27 cellular contexts compared by ENCODE assay signal in the genomic region with DNA sequence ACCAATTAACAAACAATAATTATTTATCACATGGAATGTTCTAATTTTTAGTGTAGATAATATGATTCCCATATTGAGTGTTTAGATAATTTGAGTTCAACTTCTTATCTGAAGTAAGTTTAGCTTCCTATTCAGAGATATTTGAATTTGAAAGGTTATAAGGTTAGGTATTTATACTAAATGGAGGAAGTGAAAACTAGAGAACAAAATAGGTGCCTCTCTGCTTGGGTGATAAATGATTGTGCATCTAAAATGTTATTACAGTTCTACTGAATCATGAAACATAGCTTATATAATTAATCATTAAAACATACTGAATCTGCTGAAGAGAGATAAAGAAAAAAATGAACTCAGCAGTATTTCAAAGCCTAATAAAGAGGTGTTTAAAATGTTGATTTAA.
DNase-seq lines count a peak whose midpoint lies in the region; ATAC-seq and TF ChIP-seq lines count a peak whose summit lies in the region.
"Had no signal": no experiment of that assay in that cellular context is flagged by ENCODE, and none has a peak within 500 bp of the region (broad histone marks: within the 10 kb centered on the region; RNA-seq: fewer than 3 reads in every experiment).

No MANE protein-coding gene starts in this region.

- ATAC-seq in GM18499 (IDR thresholded peaks at IDR 0.05; ENCODE audit: insufficient read depth, unreplicated experiment), result peak; percentile 72
- peak; percentile 71 for ATAC-seq in GM19397 (IDR thresholded peaks at IDR 0.05; ENCODE audit: unreplicated experiment)
- ATAC-seq in HG02884 (IDR thresholded peaks at IDR 0.05; ENCODE audit: unreplicated experiment), result peak; percentile 79
- ATAC-seq in HG03460 (IDR thresholded peaks at IDR 0.05; ENCODE audit: unreplicated experiment), result peak; percentile 61
- no peak for ATAC-seq in mucosa of descending colon
- ATAC-seq in HG03280 (IDR thresholded peaks at IDR 0.05; ENCODE audit: unreplicated experiment), result no peak
- ATAC-seq: activated CD8-positive, alpha-beta T cell treated with anti-CD3 and anti-CD28 coated beads, Interleukin-2, amount 10 ng/mL, durations not matched to agents 7 days and 5 days; body of pancreas; heart right ventricle; naive thymus-derived CD4-positive, alpha-beta T cell; stimulated activated naive CD8-positive, alpha-beta T cell treated with anti-CD3 and anti-CD28 coated beads, Interleukin-15, amount 100 ng/mL, for 72 hours had no signal

- H3K4me3 ChIP-seq in mucosa of descending colon, result no peak overlapping the region
- H3K4me3 ChIP-seq: body of pancreas, colonic mucosa, heart right ventricle, lung, PC-9, upper lobe of left lung had no signal

- no peak for DNase-seq in mucosa of descending colon
- no peak for DNase-seq in NCI-H1436 (lab: John Stamatoyannopoulos, UW)
- DNase-seq in central memory CD4-positive, alpha-beta T cell, result no peak
- DNase-seq: ACHN; activated B cell treated with CpG ODN at 0.5 μM for 24 hours; activated CD8-positive, alpha-beta T cell treated with anti-CD3 and anti-CD28 coated beads, Interleukin-2, amount 10 ng/mL, durations not matched to agents 7 days and 5 days; activated naive CD8-positive, alpha-beta T cell treated with anti-CD3 and anti-CD28 coated beads, Interleukin-2, amount 10 ng/mL, durations not matched to agents 7 days and 5 days; activated T-cell treated with anti-CD3 and anti-CD28 coated beads, Interleukin-2, amount 50 U/mL, for 48 hours; body of pancreas; colonic mucosa; heart right ventricle; HFFc6; naive thymus-derived CD4-positive, alpha-beta T cell; NCI-H1417; NCI-H2227 treated with DMSO at 0.1 percent for 48 hours; NCI-H82; PC-9; posterior cingulate gyrus; stimulated activated CD4-positive, alpha-beta T cell treated with anti-CD3 and anti-CD28 coated beads, Interleukin-2, amount 100 ng/mL, for 24 hours; stimulated activated naive CD8-positive, alpha-beta T cell treated with anti-CD3 and anti-CD28 coated beads, Interleukin-15, amount 100 ng/mL, for 72 hours; upper lobe of left lung had no signal

- no peaks in the 10 kb centered on the region for H3K36me3 ChIP-seq in mucosa of descending colon (ENCODE audit: low read depth)
- H3K36me3 ChIP-seq: colonic mucosa, heart right ventricle, upper lobe of left lung had no signal

- H3K9me3 ChIP-seq in mucosa of descending colon, result no peaks in the 10 kb centered on the region
- H3K9me3 ChIP-seq: body of pancreas, colonic mucosa, heart right ventricle, upper lobe of left lung had no signal

- no peak for TF ChIP-seq CTCF in mucosa of descending colon (IDR thresholded peaks at IDR 0.05)

- intact Hi-C loops in mucosa of descending colon (cut with DNase I, micrococcal nuclease), result no loop called here

- no peaks in the 10 kb centered on the region for H3K4me1 ChIP-seq in mucosa of descending colon (ENCODE audit: low read depth)
- H3K4me1 ChIP-seq: body of pancreas, colonic mucosa, heart right ventricle, upper lobe of left lung had no signal

Comparison
In these comparisons a context has a peak if more than half of its experiments do, and no peak if none do; other contexts are left out.
1. ATAC-seq: peak in GM18499 (single experiment), GM19397 (single experiment), HG02884 (single experiment) and HG03460 (single experiment); none in mucosa of descending colon (single experiment) and HG03280 (single experiment).